In genomic region chr15:44770715-44771114, GRCh38 we compare ENCODE assay signal across 2 cellular contexts. TPM values are rescaled to one million over a fixed set of nuclear protein-coding genes. Genes with fewer than 3 reads are reported as not detected.
"Had no signal": no experiment of that assay in that cellular context is flagged by ENCODE, and none has a peak within 500 bp of the region (broad histone marks: within the 10 kb centered on the region; RNA-seq: fewer than 3 reads in every experiment).

No MANE protein-coding gene starts in this region.

RNA-seq across cellular contexts. Expression of gene PATL2, which starts 59.6 kb away (rescaled TPM):
- total RNA-seq: lung microvascular endothelial cell, mammary epithelial cell had no signal
